Comparison of ENCODE assay signal across 8 cellular contexts in the genomic region with DNA sequence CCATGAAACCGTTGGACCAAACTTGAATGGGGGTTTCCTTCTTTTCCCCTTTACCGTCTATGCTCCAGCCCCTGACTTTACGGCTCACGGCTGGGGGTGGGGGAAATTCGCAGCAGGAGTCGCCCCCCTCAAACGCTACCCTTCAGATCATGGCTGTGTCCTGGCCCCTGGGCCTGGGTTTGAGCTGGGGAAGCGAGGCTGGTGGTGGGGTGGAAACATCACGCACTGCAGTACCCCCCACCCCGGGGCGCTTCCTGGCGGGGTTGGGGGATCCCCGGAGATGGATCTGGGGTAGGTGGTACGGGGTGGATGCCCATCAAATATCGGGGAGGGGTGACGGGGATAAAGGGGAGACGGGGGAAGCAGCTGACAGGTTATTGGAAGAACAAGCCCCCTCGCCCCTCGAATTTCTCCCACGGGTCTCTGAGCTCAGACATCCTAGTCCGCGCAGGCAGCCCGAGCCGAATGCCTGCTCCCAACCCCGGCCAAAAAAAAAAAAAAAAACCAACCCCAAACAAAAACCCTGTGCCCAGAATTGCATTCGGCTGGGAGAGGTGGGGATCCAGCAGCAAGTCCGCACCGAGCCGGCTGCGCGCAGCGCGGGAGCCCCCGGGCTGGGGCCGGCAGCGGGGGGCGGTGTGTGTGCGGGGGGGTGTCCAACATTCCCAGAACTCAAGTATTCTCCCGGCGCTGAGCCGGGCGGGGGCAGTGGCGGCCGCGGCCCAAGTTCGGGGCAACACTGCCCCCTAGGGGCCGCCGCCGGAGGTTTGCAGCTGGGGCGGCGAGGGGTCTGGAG. TPM values are rescaled to one million over a fixed set of nuclear protein-coding genes. Genes with fewer than 3 reads are reported as not detected.
A peak's percentile ranks its signal among the peaks of the same experiment; 100 is the strongest.
DNase-seq lines count a peak whose midpoint lies in the region; ATAC-seq and TF ChIP-seq lines count a peak whose summit lies in the region.

No MANE protein-coding gene starts in this region.

- peak overlapping the region; percentile 80 for H3K27ac Mint-ChIP-seq in T-helper 1 cell treated with Interleukin-12 subunit alpha and Interleukin-12 subunit beta and Interleukin-4 antibody, amounts not matched to agents 30 μg/mL and 1 μg/mL, for 36 hours

- peak; percentile 72 for ATAC-seq in GM21825 (IDR thresholded peaks at IDR 0.05; ENCODE audit: unreplicated experiment)

- TF ChIP-seq POLR2A in prostate gland (IDR thresholded peaks at IDR 0.05): peak; percentile 12
- TF ChIP-seq POLR2A in vagina (IDR thresholded peaks at IDR 0.05): no peak

- intact Hi-C loops in prostate gland (cut with DNase I) (loop anchor here (1.0 to 10.0 kb wide), 4 partner anchors 82 to 624 kb away; no protein-coding TSS in a partner anchor), vagina (cut with DNase I) (loop anchor here (1.0 to 10.0 kb wide), 3 partner anchors 81 to 274 kb away; no protein-coding TSS in a partner anchor)

- no peaks in the 10 kb centered on the region for H3K9me3 ChIP-seq in right atrium auricular region
- H3K9me3 ChIP-seq in prostate gland: no peaks in the 10 kb centered on the region
- no peaks in the 10 kb centered on the region for H3K9me3 ChIP-seq in vagina

- peak overlapping the region; percentile 50 to 69 for H3K4me3 ChIP-seq in right atrium auricular region
- peak overlapping the region; percentile 52 to 54 for H3K4me3 ChIP-seq in prostate gland
- peak overlapping the region; percentile 66 to 67 for H3K4me3 ChIP-seq in vagina

- 2% methylated on average over 42 of the region's 51 CpGs for WGBS in prostate gland

- H3K4me3 Mint-ChIP-seq in T-helper 1 cell treated with Interleukin-12 subunit alpha and Interleukin-12 subunit beta and Interleukin-4 antibody, amounts not matched to agents 30 μg/mL and 1 μg/mL, for 36 hours: peak overlapping the region; percentile 84

- H3K27me3 Mint-ChIP-seq in T-helper 1 cell treated with Interleukin-12 subunit alpha and Interleukin-12 subunit beta and Interleukin-4 antibody, amounts not matched to agents 30 μg/mL and 1 μg/mL, for 36 hours (ENCODE audit: low read depth): peaks cover 35% of the 10 kb centered on the region

- peaks cover 0 to 31% of the 10 kb centered on the region in 2 donors for H3K4me1 ChIP-seq in right atrium auricular region
- peaks cover 4% of the 10 kb centered on the region for H3K4me1 ChIP-seq in prostate gland (replicated peaks)
- peaks cover 41% of the 10 kb centered on the region for H3K4me1 ChIP-seq in vagina

- no peaks in the 10 kb centered on the region for H3K27me3 ChIP-seq in right atrium auricular region
- no peaks in the 10 kb centered on the region for H3K27me3 ChIP-seq in prostate gland (replicated peaks; ENCODE audit: insufficient read depth)
- H3K27me3 ChIP-seq in vagina: no peaks in the 10 kb centered on the region

- DNase-seq in DMS53 treated with DMSO at 0.1 percent for 48 hours (lab: John Stamatoyannopoulos, UW; ENCODE audit: unreplicated experiment) (peak; percentile 84), MV-4-11 (lab: John Stamatoyannopoulos, UW) (peak; percentile 63), right atrium auricular region (ENCODE audit: low spot score) (peak; percentile 86), prostate gland (ENCODE audit: low spot score) (peak; percentile 69), vagina (ENCODE audit: extremely low spot score in 2 of 2) (no peak)

- peak; percentile 97 to 99 for TF ChIP-seq CTCF in right atrium auricular region (IDR thresholded peaks at IDR 0.05)
- TF ChIP-seq CTCF in prostate gland (IDR thresholded peaks at IDR 0.05): peak; percentile 97 to 98 (median 98)
- peak; percentile 83 to 99 (median 97) for TF ChIP-seq CTCF in vagina (IDR thresholded peaks at IDR 0.05)

- peak overlapping the region; percentile 76 for H3K27ac ChIP-seq in angular gyrus (ENCODE audit: low read depth, low read length)
- H3K27ac ChIP-seq in right atrium auricular region: peak overlapping the region; percentile 86 to 89
- H3K27ac ChIP-seq in prostate gland: peak overlapping the region; percentile 83 to 92
- H3K27ac ChIP-seq in vagina: peak overlapping the region; percentile 90

- no peaks in the 10 kb centered on the region for H3K9me3 Mint-ChIP-seq in T-helper 1 cell treated with Interleukin-12 subunit alpha and Interleukin-12 subunit beta and Interleukin-4 antibody, amounts not matched to agents 30 μg/mL and 1 μg/mL, for 36 hours

- peaks cover 21% of the 10 kb centered on the region for H3K4me1 Mint-ChIP-seq in T-helper 1 cell treated with Interleukin-12 subunit alpha and Interleukin-12 subunit beta and Interleukin-4 antibody, amounts not matched to agents 30 μg/mL and 1 μg/mL, for 36 hours (ENCODE audit: low read depth)

- H3K36me3 Mint-ChIP-seq in T-helper 1 cell treated with Interleukin-12 subunit alpha and Interleukin-12 subunit beta and Interleukin-4 antibody, amounts not matched to agents 30 μg/mL and 1 μg/mL, for 36 hours (ENCODE audit: low read depth): no peaks in the 10 kb centered on the region

- H3K36me3 ChIP-seq in right atrium auricular region: no peaks in the 10 kb centered on the region
- H3K36me3 ChIP-seq in prostate gland: no peaks in the 10 kb centered on the region
- no peaks in the 10 kb centered on the region for H3K36me3 ChIP-seq in vagina

RNA-seq across cellular contexts. Expression of gene ACOT11, which starts 59.0 kb away (rescaled TPM):
- total RNA-seq in right atrium auricular region (10 to 100 TPM in 1 of 2 donors, 1 to 10 TPM in 1; 9.1 to 27.0 TPM), prostate gland (10 to 100 TPM in 1 of 2 donors, 1 to 10 TPM in 1; 6.7 to 18.6 TPM), vagina (26.0 TPM)

Comparison
In these comparisons a context has a peak if more than half of its experiments do, and no peak if none do; other contexts are left out.
1. DNase-seq: peak in DMS53 treated with DMSO at 0.1 percent for 48 hours (single experiment), MV-4-11 (single experiment), right atrium auricular region (single experiment) and prostate gland (single experiment); none in vagina (0 of 2).
2. Peak in every context shown above with its lines, with median percentiles within 50 percentile points of each other: H3K27ac ChIP-seq, H3K4me3 ChIP-seq and CTCF ChIP-seq.